Comparison of ENCODE assay signal across 14 cellular contexts in genomic region chr11:86606849-86607481, GRCh38.
A peak's percentile ranks its signal among the peaks of the same experiment; 100 is the strongest.
DNase-seq lines count a peak whose midpoint lies in the region; ATAC-seq and TF ChIP-seq lines count a peak whose summit lies in the region.
"Had no signal": no experiment of that assay in that cellular context is flagged by ENCODE, and none has a peak within 500 bp of the region (broad histone marks: within the 10 kb centered on the region; RNA-seq: fewer than 3 reads in every experiment).

No MANE protein-coding gene starts in this region.

- no peak for DNase-seq in mammary epithelial cell
- no peak for DNase-seq in MCF 10A (ENCODE audit: unreplicated experiment)
- peak; percentile 45 for DNase-seq in brain microvascular endothelial cell
- peak; percentile 86 for DNase-seq in mesenchymal stem cell
- no peak for DNase-seq in transverse colon
- DNase-seq in activated T-cell treated with anti-CD3 and anti-CD28 coated beads, Interleukin-2, amount 50 U/mL, for 24 hours = no peak
- DNase-seq in activated naive CD4-positive, alpha-beta T cell treated with anti-CD3 and anti-CD28 coated beads, Interleukin-2, amount 50 U/mL, for 72 hours (ENCODE audit: low spot score in 2 of 2) = no peak
- no peak for DNase-seq in AG08395 (ENCODE audit: low spot score)
- DNase-seq: ACHN; activated CD4-positive, alpha-beta T cell treated with anti-CD3 and anti-CD28 coated beads for 36 hours; activated naive CD4-positive, alpha-beta T cell treated with Interleukin-2 at 50 U/mL for 16 hours; effector memory CD4-positive, alpha-beta T cell; H7 had no signal

- no peak overlapping the region for H2BK15ac ChIP-seq in mesenchymal stem cell (ENCODE audit: low read depth, poor library complexity, severe bottlenecking)

- in situ Hi-C loops in mammary epithelial cell (cut with MboI; ENCODE audit: low sequenced_read_pairs in 2 of 2) = loop anchor here (10.0 to 25.0 kb wide), 2 partner anchors 145 to 208 kb away; no protein-coding TSS in a partner anchor
- in situ Hi-C loops in brain microvascular endothelial cell (cut with HindIII; ENCODE audit: low pct_ligation_motif_present, low sequenced_read_pairs) = no loop called here
- in situ Hi-C loops in transverse colon (cut with MboI; ENCODE audit: low pct_ligation_motif_present in 1 of 4, low pct_unique_long_range_greater_than_20kb in 1 of 4, low sequenced_read_pairs in 3 of 4) = loop anchor here in 2 of 4 donors (25.0 kb wide), 2 partner anchors 145 to 205 kb away; partner anchors contain the start of gene PRSS23 (in 1 of the 2)

- H3K23ac ChIP-seq in mesenchymal stem cell (ENCODE audit: low read length in 2 of 2) = no peak overlapping the region

- peaks cover 8% of the 10 kb centered on the region for H3K79me1 ChIP-seq in mesenchymal stem cell (replicated peaks; ENCODE audit: low read length, poor library complexity, severe bottlenecking)

- H2BK12ac ChIP-seq in mesenchymal stem cell (ENCODE audit: low read length in 2 of 2) = no peak overlapping the region

- CTCF ChIA-PET in mammary epithelial cell (lab: Charles Lee; ENCODE audit: low non-redundant PET) = no interaction called here
- CTCF ChIA-PET in MCF 10A (lab: Yijun Ruan, JAX) = interaction anchor here (0.6 to 5.4 kb wide), 11 partner anchors 10 to 246 kb away, joined by 3 to 46 read pairs (median 3); no protein-coding TSS in a partner anchor

- no peak overlapping the region for H3K14ac ChIP-seq in mesenchymal stem cell (ENCODE audit: low read length in 2 of 2)

- H2AFZ ChIP-seq in mammary epithelial cell (ENCODE audit: low read depth, low read length) (peak overlapping the region; percentile 33), mesenchymal stem cell (ENCODE audit: low read depth, low read length) (no peak overlapping the region)

- no peak overlapping the region for H4K91ac ChIP-seq in mesenchymal stem cell (ENCODE audit: low read length)

- H3K27ac Mint-ChIP-seq in MCF 10A (ENCODE audit: low read depth, unreplicated experiment) = no peak overlapping the region
- H3K27ac Mint-ChIP-seq in activated T-cell treated with anti-CD3 and anti-CD28 coated beads, Interleukin-2, amount 50 U/mL, for 24 hours = no peak overlapping the region
- no peak overlapping the region for H3K27ac Mint-ChIP-seq in activated naive CD4-positive, alpha-beta T cell treated with anti-CD3 and anti-CD28 coated beads, Interleukin-2, amount 50 U/mL, for 72 hours
- H3K27ac Mint-ChIP-seq: activated CD4-positive, alpha-beta T cell treated with anti-CD3 and anti-CD28 coated beads for 36 hours had no signal

- H3K27me3 Mint-ChIP-seq in MCF 10A (ENCODE audit: insufficient read depth, unreplicated experiment) = no peaks in the 10 kb centered on the region
- H3K27me3 Mint-ChIP-seq in activated T-cell treated with anti-CD3 and anti-CD28 coated beads, Interleukin-2, amount 50 U/mL, for 24 hours = peaks cover under 1% of the 10 kb centered on the region
- H3K27me3 Mint-ChIP-seq: activated CD4-positive, alpha-beta T cell treated with anti-CD3 and anti-CD28 coated beads for 36 hours had no signal

- no peak overlapping the region for H3K4ac ChIP-seq in mesenchymal stem cell (ENCODE audit: low read depth in 1 of 2, low read length in 2 of 2)

- BruUV-seq in mammary epithelial cell (replicated peaks; lab: Mats Ljungman, UMichigan) = no TSS peak
- BruUV-seq in MCF 10A (replicated peaks; lab: Mats Ljungman, UMichigan) = no TSS peak

- H3K9ac ChIP-seq in mammary epithelial cell (ENCODE audit: insufficient read depth, low read length) (no peak overlapping the region), mesenchymal stem cell (ENCODE audit: low read length) (peak overlapping the region; percentile 44)

- H3K4me1 Mint-ChIP-seq in MCF 10A (ENCODE audit: insufficient read depth, unreplicated experiment) = peaks cover 20% of the 10 kb centered on the region
- H3K4me1 Mint-ChIP-seq in activated T-cell treated with anti-CD3 and anti-CD28 coated beads, Interleukin-2, amount 50 U/mL, for 24 hours (ENCODE audit: low read depth) = peaks cover 19% of the 10 kb centered on the region

- TF ChIP-seq POLR2A in transverse colon (IDR thresholded peaks at IDR 0.05) = no peak

- ATAC-seq in activated naive CD4-positive, alpha-beta T cell treated with anti-CD3 and anti-CD28 coated beads, Interleukin-2, amount 50 U/mL, for 72 hours = no peak
- ATAC-seq: activated CD4-positive, alpha-beta T cell treated with anti-CD3 and anti-CD28 coated beads for 36 hours had no signal

- no peaks in the 10 kb centered on the region for H3K79me2 ChIP-seq in mammary epithelial cell (ENCODE audit: insufficient read depth, low read length)

- H2BK5ac ChIP-seq in mesenchymal stem cell (ENCODE audit: low read depth, low read length, poor library complexity, severe bottlenecking) = peak overlapping the region; percentile 10

- no peak overlapping the region for H3K18ac ChIP-seq in mesenchymal stem cell (ENCODE audit: low read depth in 1 of 2, low read length in 2 of 2)

- H2BK120ac ChIP-seq in mesenchymal stem cell (ENCODE audit: low read depth, low read length) = no peak overlapping the region

- H3K4me1 ChIP-seq in mammary epithelial cell (ENCODE audit: insufficient read depth, low read length) (peaks cover 22% of the 10 kb centered on the region), mesenchymal stem cell (ENCODE audit: control insufficient read depth, insufficient read depth, low read depth, low read length) (peaks cover 10% of the 10 kb centered on the region), transverse colon (peaks cover 7 to 20% (median 10%) of the 10 kb centered on the region in 4 donors)

- no peaks in the 10 kb centered on the region for H3K9me3 Mint-ChIP-seq in MCF 10A (ENCODE audit: unreplicated experiment)
- H3K9me3 Mint-ChIP-seq in activated T-cell treated with anti-CD3 and anti-CD28 coated beads, Interleukin-2, amount 50 U/mL, for 24 hours = no peaks in the 10 kb centered on the region
- no peaks in the 10 kb centered on the region for H3K9me3 Mint-ChIP-seq in activated naive CD4-positive, alpha-beta T cell treated with anti-CD3 and anti-CD28 coated beads, Interleukin-2, amount 50 U/mL, for 72 hours

- H3K4me3 Mint-ChIP-seq in MCF 10A (ENCODE audit: unreplicated experiment) = no peak overlapping the region
- no peak overlapping the region for H3K4me3 Mint-ChIP-seq in activated T-cell treated with anti-CD3 and anti-CD28 coated beads, Interleukin-2, amount 50 U/mL, for 24 hours
- H3K4me3 Mint-ChIP-seq: activated CD4-positive, alpha-beta T cell treated with anti-CD3 and anti-CD28 coated beads for 36 hours had no signal

- intact Hi-C loops in mammary epithelial cell (cut with micrococcal nuclease) (loop anchor here (5.0 kb wide), 2 partner anchors 85 to 135 kb away; no protein-coding TSS in a partner anchor), MCF 10A (cut with micrococcal nuclease) (no loop called here), transverse colon (cut with DNase I; ENCODE audit: low total_unique reads) (loop anchor here (5.0 kb wide), 1 partner anchor 210 kb away; no protein-coding TSS in a partner anchor)

- H3K36me3 Mint-ChIP-seq in MCF 10A (ENCODE audit: insufficient read depth, unreplicated experiment) = no peaks in the 10 kb centered on the region
- H3K36me3 Mint-ChIP-seq in activated T-cell treated with anti-CD3 and anti-CD28 coated beads, Interleukin-2, amount 50 U/mL, for 24 hours (ENCODE audit: low read depth) = no peaks in the 10 kb centered on the region
- H3K36me3 Mint-ChIP-seq in activated naive CD4-positive, alpha-beta T cell treated with anti-CD3 and anti-CD28 coated beads, Interleukin-2, amount 50 U/mL, for 72 hours = peaks cover 0 to 5% of the 10 kb centered on the region in 2 donors

- H3K27me3 ChIP-seq in mammary epithelial cell (ENCODE audit: insufficient read depth, low read length) (no peaks in the 10 kb centered on the region), brain microvascular endothelial cell (replicated peaks) (no peaks in the 10 kb centered on the region), mesenchymal stem cell (ENCODE audit: control insufficient read depth in 1 of 2, insufficient read depth in 1 of 2, low read length in 2 of 2) (no peaks in the 10 kb centered on the region), transverse colon (no peaks in the 10 kb centered on the region)

- no peaks in the 10 kb centered on the region for H4K20me1 ChIP-seq in mammary epithelial cell (ENCODE audit: insufficient read depth, low read length)

- H3K4me2 ChIP-seq in mammary epithelial cell (ENCODE audit: insufficient read depth, low read depth, low read length) (no peak overlapping the region), mesenchymal stem cell (ENCODE audit: low read length, poor library complexity, severe bottlenecking) (no peak overlapping the region)

- no peak for TF ChIP-seq EP300 in transverse colon (IDR thresholded peaks at IDR 0.05; ENCODE audit: low read depth)

- H2AK5ac ChIP-seq in mesenchymal stem cell (ENCODE audit: low read length, severe bottlenecking) = no peak overlapping the region

- WGBS in mammary epithelial cell (ENCODE audit: low coverage, missing lambda C conversion rate) = 89% methylated on average over 1 of the region's 1 CpG
- WGBS in mesenchymal stem cell = 7% methylated on average over 1 of the region's 1 CpG
- 59 to 80% methylated on average over 1 of the region's 1 CpG for WGBS in transverse colon (ENCODE audit: low coverage in 1 of 2), 2 donors

- peak in 1 of 2 donors; percentile 3 for TF ChIP-seq CTCF in mammary epithelial cell (conservative IDR thresholded peaks at IDR 0.05 in 1 of 2, IDR thresholded peaks at IDR 0.05 in 1 of 2; ENCODE audit: extremely low read depth in 1 of 2, insufficient read depth in 1 of 2, low read depth in 1 of 2, low read length in 2 of 2)
- no peak for TF ChIP-seq CTCF in MCF 10A (IDR thresholded peaks at IDR 0.05; ENCODE audit: unreplicated experiment)
- TF ChIP-seq CTCF in brain microvascular endothelial cell (IDR thresholded peaks at IDR 0.05; ENCODE audit: low read depth, low read length, missing control alignments) = no peak
- no peak for TF ChIP-seq CTCF in transverse colon (IDR thresholded peaks at IDR 0.05)

- H3K36me3 ChIP-seq in mammary epithelial cell (ENCODE audit: insufficient read depth, low read length) (no peaks in the 10 kb centered on the region), brain microvascular endothelial cell (replicated peaks) (no peaks in the 10 kb centered on the region), mesenchymal stem cell (ENCODE audit: control insufficient read depth in 1 of 2, insufficient read depth in 2 of 2, low read depth in 1 of 2, low read length in 2 of 2) (no peaks in the 10 kb centered on the region), transverse colon (no peaks in the 10 kb centered on the region)

- dilution Hi-C loops in mammary epithelial cell (cut with HindIII; ENCODE audit: low sequenced_read_pairs) = no loop called here

- H4K8ac ChIP-seq in mesenchymal stem cell (ENCODE audit: low read length) = no peak overlapping the region

- H3K9me3 ChIP-seq in mammary epithelial cell (replicated peaks; ENCODE audit: insufficient read depth, low read length) = peaks cover 3% of the 10 kb centered on the region
- no peaks in the 10 kb centered on the region for H3K9me3 ChIP-seq in mesenchymal stem cell (ENCODE audit: control insufficient read depth, low read length)
- H3K9me3 ChIP-seq in transverse colon = no peaks in the 10 kb centered on the region

- H3K4me3 ChIP-seq in mammary epithelial cell (replicated peaks in 1 of 3; ENCODE audit: insufficient read depth in 1 of 3, low read depth in 2 of 3, low read length in 3 of 3) (no peak overlapping the region), brain microvascular endothelial cell (ENCODE audit: low read depth, low read length) (no peak overlapping the region), mesenchymal stem cell (ENCODE audit: insufficient read depth in 1 of 2, low read depth in 1 of 2, low read length in 2 of 2) (no peak overlapping the region), transverse colon (no peak overlapping the region)
- H3K4me3 ChIP-seq: SK-N-MC had no signal

- POLR2A ChIA-PET in MCF 10A (lab: Yijun Ruan, JAX) = no interaction called here

- H3K27ac ChIP-seq in mammary epithelial cell (ENCODE audit: insufficient read depth, low read depth, low read length) (no peak overlapping the region), brain microvascular endothelial cell (peak overlapping the region; percentile 90), mesenchymal stem cell (ENCODE audit: low read length, poor library complexity, severe bottlenecking) (peak overlapping the region; percentile 65), transverse colon (peak overlapping the region in 3 of 4 donors; percentile 2 to 56 (median 48))
- H3K27ac ChIP-seq: SK-N-MC had no signal

Comparison
In these comparisons a context has a peak if more than half of its experiments do, and no peak if none do; other contexts are left out.
1. DNase-seq: peak in brain microvascular endothelial cell (single experiment) and mesenchymal stem cell (single experiment); none in mammary epithelial cell (single experiment), MCF 10A (single experiment), transverse colon (single experiment), activated T-cell treated with anti-CD3 and anti-CD28 coated beads, Interleukin-2, amount 50 U/mL, for 24 hours (single experiment), activated naive CD4-positive, alpha-beta T cell treated with anti-CD3 and anti-CD28 coated beads, Interleukin-2, amount 50 U/mL, for 72 hours (0 of 2) and AG08395 (single experiment).